Comparison of ENCODE assay signal across 32 cellular contexts in the genomic region with DNA sequence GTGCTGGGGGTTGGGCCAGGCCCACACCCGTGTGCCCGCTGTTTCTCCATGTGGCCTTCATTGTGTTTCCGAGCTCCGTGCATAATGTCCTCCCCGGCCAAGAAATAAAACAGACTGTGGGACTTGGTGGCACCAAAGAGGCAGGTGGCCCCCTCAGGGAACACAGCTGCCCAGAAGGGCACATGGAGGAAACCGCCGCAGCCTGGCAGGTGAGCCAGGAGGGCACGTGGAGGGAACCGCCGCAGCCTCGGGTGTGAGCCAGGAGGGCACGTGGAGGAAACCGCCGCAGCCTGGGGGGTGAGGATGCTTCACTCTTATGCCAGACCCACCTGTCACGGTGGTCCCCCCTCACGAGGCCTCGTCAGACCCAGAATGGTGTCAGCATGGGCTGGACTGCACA.
"Had no signal": no experiment of that assay in that cellular context is flagged by ENCODE, and none has a peak within 500 bp of the region (broad histone marks: within the 10 kb centered on the region; RNA-seq: fewer than 3 reads in every experiment).

No MANE protein-coding gene starts in this region.

- H3K4me1 ChIP-seq: adrenal gland, body of pancreas, breast epithelium had no signal

- H3K27me3 ChIP-seq: adrenal gland, body of pancreas, brain microvascular endothelial cell had no signal

- ATAC-seq: activated CD4-positive, alpha-beta T cell treated with anti-CD3 and anti-CD28 coated beads for 36 hours; activated CD8-positive, alpha-beta memory T cell treated with anti-CD3 and anti-CD28 coated beads, Interleukin-2, amount 10 ng/mL, durations not matched to agents 7 days and 5 days; activated CD8-positive, alpha-beta T cell treated with anti-CD3 and anti-CD28 coated beads, Interleukin-2, amount 10 ng/mL, durations not matched to agents 7 days and 5 days; activated naive CD4-positive, alpha-beta T cell treated with anti-CD3 and anti-CD28 coated beads, Interleukin-2, amount 50 U/mL, for 72 hours; body of pancreas had no signal

- H3K36me3 ChIP-seq: adrenal gland, brain microvascular endothelial cell, breast epithelium had no signal

- DNase-seq: activated B cell treated with CpG ODN at 0.5 μM for 24 hours; activated CD4-positive, alpha-beta memory T cell treated with anti-CD3 and anti-CD28 coated beads, Interleukin-2, amount 10 ng/mL, durations not matched to agents 7 days and 5 days; activated CD4-positive, alpha-beta T cell treated with anti-CD3 and anti-CD28 coated beads for 1 hour; activated CD4-positive, alpha-beta T cell treated with anti-CD3 and anti-CD28 coated beads for 36 hours; activated CD4-positive, alpha-beta T cell treated with anti-CD3 and anti-CD28 coated beads for 48 hours; activated CD4-positive, alpha-beta T cell treated with anti-CD3 and anti-CD28 coated beads, Interleukin-2, amount 10 ng/mL, durations not matched to agents 7 days and 5 days; activated CD4-positive, alpha-beta T cell treated with anti-CD3 and anti-CD28 coated beads, Interleukin-2, amount 50 U/mL, for 48 hours; activated CD8-positive, alpha-beta memory T cell treated with anti-CD3 and anti-CD28 coated beads for 24 hours; activated CD8-positive, alpha-beta memory T cell treated with anti-CD3 and anti-CD28 coated beads, Interleukin-2, amount 10 ng/mL, durations not matched to agents 7 days and 5 days; activated CD8-positive, alpha-beta memory T cell treated with anti-CD3 and anti-CD28 coated beads, Interleukin-2, amount 50 U/mL, for 48 hours; activated CD8-positive, alpha-beta T cell treated with anti-CD3 and anti-CD28 coated beads, Interleukin-2, amount 10 ng/mL, durations not matched to agents 7 days and 5 days; activated effector memory CD4-positive, alpha-beta T cell treated with Interleukin-2 at 50 U/mL for 16 hours; activated gamma-delta T cell treated with Interleukin-2 at 50 U/mL for 16 hours; activated naive CD4-positive, alpha-beta T cell; activated naive CD4-positive, alpha-beta T cell treated with anti-CD3 and anti-CD28 coated beads for 36 hours; activated naive CD4-positive, alpha-beta T cell treated with anti-CD3 and anti-CD28 coated beads, Interleukin-2, amount 50 U/mL, for 16 hours; activated naive CD8-positive, alpha-beta T cell treated with anti-CD3 and anti-CD28 coated beads for 36 hours; activated T-cell treated with anti-CD3 and anti-CD28 coated beads, Interleukin-2, amount 50 U/mL, for 24 hours; activated T-cell treated with anti-CD3 and anti-CD28 coated beads, Interleukin-2, amount 50 U/mL, for 48 hours; adrenal gland; amniotic stem cell; aorta; body of pancreas; brain microvascular endothelial cell; caudate nucleus; cerebellar nuclear complex; T-helper 1 cell; T-helper 2 cell; T-helper 9 cell had no signal

- H3K27ac ChIP-seq: adrenal gland, body of pancreas, brain microvascular endothelial cell, breast epithelium, VCaP had no signal

- H3K4me3 ChIP-seq: adrenal gland, body of pancreas, breast epithelium had no signal

- H3K9me3 ChIP-seq: adrenal gland, body of pancreas, breast epithelium had no signal
